14 cellular contexts compared by ENCODE assay signal in the genomic region with DNA sequence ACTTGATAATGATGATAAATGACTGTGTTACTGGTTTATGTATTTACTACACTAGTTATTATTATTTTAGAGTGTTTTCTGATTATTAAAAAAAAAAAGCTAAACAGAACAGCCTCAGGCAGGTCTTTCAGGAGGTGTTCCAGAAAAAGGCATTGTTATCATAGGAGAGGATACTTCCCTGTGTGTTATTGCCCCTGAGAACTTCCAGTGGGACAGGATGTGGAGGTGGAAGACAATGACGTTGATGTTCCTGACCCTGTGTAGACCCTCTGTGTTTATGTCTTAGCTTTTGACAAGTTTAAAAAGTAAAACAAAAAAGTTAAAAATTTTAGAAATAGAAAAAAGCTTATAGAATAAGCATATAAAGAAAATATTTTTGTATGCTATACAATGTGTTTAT.
"Had no signal": no experiment of that assay in that cellular context is flagged by ENCODE, and none has a peak within 500 bp of the region (broad histone marks: within the 10 kb centered on the region; RNA-seq: fewer than 3 reads in every experiment).

No MANE protein-coding gene starts in this region.

- ATAC-seq: activated CD8-positive, alpha-beta T cell treated with anti-CD3 and anti-CD28 coated beads for 36 hours; mucosa of descending colon; naive thymus-derived CD8-positive, alpha-beta T cell had no signal

- H3K4me3 ChIP-seq: cardiac muscle cell, mucosa of descending colon, right lobe of liver, testis, uterus had no signal

- H3K27me3 ChIP-seq: cardiac muscle cell, neutrophil, right lobe of liver, testis, uterus had no signal

- H3K36me3 ChIP-seq: cardiac muscle cell, neutrophil, right lobe of liver, uterus had no signal

- H3K27ac ChIP-seq: cardiac muscle cell, neutrophil, testis had no signal

- H3K9me3 ChIP-seq: mucosa of descending colon, neutrophil, right lobe of liver, testis, uterus had no signal

- DNase-seq: activated CD8-positive, alpha-beta memory T cell treated with anti-CD3 and anti-CD28 coated beads, Interleukin-2, amount 50 U/mL, for 4 hours; activated CD8-positive, alpha-beta T cell treated with anti-CD3 and anti-CD28 coated beads for 36 hours; activated naive CD8-positive, alpha-beta T cell treated with anti-CD3 and anti-CD28 coated beads, Interleukin-2, amount 10 ng/mL, durations not matched to agents 7 days and 5 days; cortex of kidney; glutamatergic neuron; mucosa of descending colon; naive thymus-derived CD8-positive, alpha-beta T cell; right lobe of liver; stimulated activated naive CD4-positive, alpha-beta T cell; T-helper 9 cell; testis; uterus had no signal

- H3K4me1 ChIP-seq: right lobe of liver, uterus had no signal
